ENCODE assay signal across 8 cellular contexts in genomic region chr16:3173892-3174617, GRCh38. TPM values are rescaled to one million over a fixed set of nuclear protein-coding genes. Genes with fewer than 3 reads are reported as not detected.
A peak's percentile ranks its signal among the peaks of the same experiment; 100 is the strongest.
DNase-seq lines count a peak whose midpoint lies in the region; ATAC-seq and TF ChIP-seq lines count a peak whose summit lies in the region.

No MANE protein-coding gene starts in this region.

- no peak overlapping the region for H3K4me3 ChIP-seq in CD8-positive, alpha-beta T cell (ENCODE audit: low read depth, low read length)
- no peak overlapping the region for H3K4me3 ChIP-seq in RWPE2 (ENCODE audit: severe bottlenecking)
- no peak overlapping the region for H3K4me3 ChIP-seq in fibroblast of lung (replicated peaks in 1 of 4; ENCODE audit: control extremely low read depth in 1 of 4, insufficient read depth in 1 of 4, low read depth in 3 of 4, low read length in 4 of 4)

- H3K27ac ChIP-seq in CD8-positive, alpha-beta T cell (ENCODE audit: low read depth, low read length) = no peak overlapping the region
- H3K27ac ChIP-seq in RWPE2 (ENCODE audit: poor library complexity, severe bottlenecking) (no peak overlapping the region), fibroblast of lung (ENCODE audit: insufficient read depth, low read length) (no peak overlapping the region), caudate nucleus (ENCODE audit: low read depth, low read length) (no peak overlapping the region)

- peaks cover 30% of the 10 kb centered on the region for H3K27me3 ChIP-seq in CD8-positive, alpha-beta T cell (ENCODE audit: insufficient read depth, low read length)
- H3K27me3 ChIP-seq in RWPE2 (ENCODE audit: insufficient read depth, poor library complexity, severe bottlenecking) (peaks cover 18% of the 10 kb centered on the region), fibroblast of lung (ENCODE audit: control insufficient read depth, insufficient read depth, low read length) (peaks cover 20% of the 10 kb centered on the region)

- H2AFZ ChIP-seq in fibroblast of lung (ENCODE audit: low read length) = no peak overlapping the region

- peak overlapping the region; percentile 26 for H3K4me3 Mint-ChIP-seq in CD8-positive, alpha-beta T cell

- peaks cover 47% of the 10 kb centered on the region for H3K27me3 Mint-ChIP-seq in CD8-positive, alpha-beta T cell (ENCODE audit: low read depth)

- peak; percentile 7 for ATAC-seq in CD8-positive, alpha-beta T cell
- ATAC-seq in GM21447 (IDR thresholded peaks at IDR 0.05; ENCODE audit: unreplicated experiment) (peak; percentile 35), RWPE2 (ENCODE audit: low read depth) (peak; percentile 38), GM19328 (IDR thresholded peaks at IDR 0.05; ENCODE audit: unreplicated experiment) (no peak)

- no peaks in the 10 kb centered on the region for H3K79me2 ChIP-seq in fibroblast of lung (ENCODE audit: control insufficient read depth, insufficient read depth, low read length)

- no peak overlapping the region for H3K4me2 ChIP-seq in fibroblast of lung (ENCODE audit: extremely low read depth, insufficient read depth, low read length)

- CTCF ChIA-PET in CD8-positive, alpha-beta T cell (lab: Charles Lee) = interaction anchor here (0.8 to 1.1 kb wide), 3 partner anchors 9 to 144 kb away, joined by 3 to 4 read pairs (median 3); no protein-coding TSS in a partner anchor

- no peaks in the 10 kb centered on the region for H4K20me1 ChIP-seq in fibroblast of lung (ENCODE audit: control insufficient read depth, extremely low read depth, insufficient read depth, low read length)

- H3K9ac ChIP-seq in fibroblast of lung (ENCODE audit: insufficient read depth, low read length) = no peak overlapping the region

- H3K9me3 ChIP-seq in CD8-positive, alpha-beta T cell (ENCODE audit: low read length) = no peaks in the 10 kb centered on the region
- H3K9me3 ChIP-seq in RWPE2 (ENCODE audit: severe bottlenecking) (no peaks in the 10 kb centered on the region), fibroblast of lung (ENCODE audit: control insufficient read depth, insufficient read depth, low read depth, low read length) (no peaks in the 10 kb centered on the region)

- peaks cover 39% of the 10 kb centered on the region for H3K4me1 Mint-ChIP-seq in CD8-positive, alpha-beta T cell (ENCODE audit: low read depth)

- POLR2A ChIA-PET in CD8-positive, alpha-beta T cell (lab: Charles Lee) = interaction anchor here (2.5 kb wide), 1 partner anchor 8 kb away, joined by 8 read pairs; no protein-coding TSS in a partner anchor

- no peak overlapping the region for H3K27ac Mint-ChIP-seq in CD8-positive, alpha-beta T cell

- H3K36me3 Mint-ChIP-seq in CD8-positive, alpha-beta T cell = no peaks in the 10 kb centered on the region

- no peaks in the 10 kb centered on the region for H3K36me3 ChIP-seq in CD8-positive, alpha-beta T cell (ENCODE audit: insufficient read depth, low read length)
- H3K36me3 ChIP-seq in RWPE2 (ENCODE audit: low read depth) (no peaks in the 10 kb centered on the region), fibroblast of lung (ENCODE audit: control insufficient read depth, insufficient read depth, low read length) (no peaks in the 10 kb centered on the region)

- peaks cover 44% of the 10 kb centered on the region for H3K4me1 ChIP-seq in CD8-positive, alpha-beta T cell (ENCODE audit: insufficient read depth, low read length)
- no peaks in the 10 kb centered on the region for H3K4me1 ChIP-seq in RWPE2 (ENCODE audit: insufficient read depth, poor library complexity, severe bottlenecking)
- H3K4me1 ChIP-seq in fibroblast of lung (ENCODE audit: control insufficient read depth, extremely low read depth, insufficient read depth, low read length) = no peaks in the 10 kb centered on the region

- no peak for DNase-seq in CD8-positive, alpha-beta T cell
- DNase-seq in RWPE2 (ENCODE audit: low spot score) = peak; percentile 47
- DNase-seq in fibroblast of lung (ENCODE audit: low read depth in 2 of 2) = no peak
- no peak for DNase-seq in caudate nucleus (lab: John Stamatoyannopoulos, UW)
- no peak for DNase-seq in AG08395 (ENCODE audit: low spot score)
- DNase-seq in cortex of kidney (lab: John Stamatoyannopoulos, UW) = no peak

- TF ChIP-seq CTCF in CD8-positive, alpha-beta T cell (IDR thresholded peaks at IDR 0.05) = no peak
- TF ChIP-seq CTCF in RWPE2 (IDR thresholded peaks at IDR 0.05; ENCODE audit: poor library complexity, severe bottlenecking) (peak; percentile 66), fibroblast of lung (conservative IDR thresholded peaks at IDR 0.05 in 1 of 2, IDR thresholded peaks at IDR 0.05 in 1 of 2; ENCODE audit: low read depth in 1 of 2, low read length in 2 of 2) (peak; percentile 7 to 30)

- H3K9me3 Mint-ChIP-seq in CD8-positive, alpha-beta T cell = no peaks in the 10 kb centered on the region

- intact Hi-C loops in CD8-positive, alpha-beta T cell (cut with DNase I, micrococcal nuclease) = no loop called here

RNA-seq across cellular contexts. Expression of gene OR1F1, which starts 13.9 kb away (rescaled TPM):
- total RNA-seq in CD8-positive, alpha-beta T cell = not detected
- total RNA-seq in fibroblast of lung = not detected in 2 replicates
- polyA plus RNA-seq in fibroblast of lung = 0.07 and 0.23 TPM in 2 replicates
- polyA plus RNA-seq in fibroblast of lung (2012) = not detected in 2 replicates
- polyA minus RNA-seq in fibroblast of lung (ENCODE audit: low replicate concordance) = 4.1 TPM in 1 of 2 replicates, not detected in the other

RNA-seq across cellular contexts. Expression of gene ZNF213, which starts 39.2 kb away (rescaled TPM):
- 1 to 10 TPM; 1.8 to 2.2 TPM for total RNA-seq in CD8-positive, alpha-beta T cell
- 5.9 and 8.8 TPM in 2 replicates for total RNA-seq in fibroblast of lung
- polyA plus RNA-seq in fibroblast of lung = 0.43 and 0.52 TPM in 2 replicates
- 4.4 and 6.5 TPM in 2 replicates for polyA plus RNA-seq in fibroblast of lung (2012)
- 5.7 and 7.7 TPM in 2 replicates for polyA minus RNA-seq in fibroblast of lung (ENCODE audit: low replicate concordance)
